ENCODE assay signal across 9 cellular contexts in the genomic region with DNA sequence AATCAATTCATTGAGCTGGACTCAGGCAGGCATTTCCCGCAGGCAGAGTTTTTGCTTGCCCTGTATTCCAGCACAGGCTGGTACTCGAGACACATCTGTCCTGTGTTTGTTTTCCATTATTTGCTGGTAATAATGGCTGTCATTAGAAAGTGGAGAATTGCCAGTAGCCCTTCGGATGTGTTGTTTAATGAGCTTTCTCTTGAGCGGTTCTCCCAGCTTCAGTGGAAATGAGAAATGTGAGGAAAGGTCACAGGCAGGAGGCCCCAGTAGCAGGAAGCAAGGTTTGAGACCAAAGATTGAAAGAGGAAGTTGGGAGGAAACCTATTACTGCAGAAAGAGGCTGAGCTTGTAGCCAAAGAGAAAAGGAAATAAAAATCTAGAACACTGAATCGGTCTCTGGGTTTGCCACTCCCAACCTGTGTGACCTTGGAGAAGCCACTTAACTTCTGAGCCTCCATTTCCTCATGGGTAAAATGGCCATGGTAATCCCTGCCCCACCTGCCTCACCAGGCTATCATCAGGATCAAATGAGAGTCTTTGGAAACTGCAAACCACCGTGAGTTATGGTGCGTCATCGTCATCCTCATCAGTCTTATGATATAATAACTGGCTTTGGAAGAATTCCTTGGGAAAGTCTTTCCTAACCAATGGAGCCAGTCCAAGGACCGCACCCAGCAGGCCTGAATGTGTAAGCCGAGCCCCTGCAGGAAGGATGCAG.
DNase-seq lines count a peak whose midpoint lies in the region; ATAC-seq and TF ChIP-seq lines count a peak whose summit lies in the region.
"Had no signal": no experiment of that assay in that cellular context is flagged by ENCODE, and none has a peak within 500 bp of the region (broad histone marks: within the 10 kb centered on the region; RNA-seq: fewer than 3 reads in every experiment).

No MANE protein-coding gene starts in this region.

- DNase-seq in activated CD4-positive, alpha-beta T cell treated with anti-CD3 and anti-CD28 coated beads, Interleukin-2, amount 10 ng/mL, durations not matched to agents 7 days and 5 days = no peak
- DNase-seq in activated CD4-positive, alpha-beta T cell treated with anti-CD3 and anti-CD28 coated beads for 1 hour = no peak
- peak; percentile 89 for DNase-seq in NCI-H774 (lab: John Stamatoyannopoulos, UW)
- DNase-seq in brain microvascular endothelial cell = peak; percentile 65
- peak in 1 of 2 donors; percentile 25 for DNase-seq in memory B cell (ENCODE audit: low spot score in 2 of 2)
- no peak for DNase-seq in mucosa of gallbladder (ENCODE audit: low spot score)
- DNase-seq: DND-41 had no signal

- H3K36me3 Mint-ChIP-seq in activated CD4-positive, alpha-beta T cell treated with anti-CD3 and anti-CD28 coated beads, Interleukin-2, amount 10 ng/mL, durations not matched to agents 7 days and 5 days (ENCODE audit: low read depth) = peaks cover 82% of the 10 kb centered on the region
- peaks cover 6% of the 10 kb centered on the region for H3K36me3 Mint-ChIP-seq in memory B cell

- ATAC-seq in memory B cell (ENCODE audit: low read depth) (peak; percentile 37), HG03045 (IDR thresholded peaks at IDR 0.05; ENCODE audit: unreplicated experiment) (no peak), GM21786 (IDR thresholded peaks at IDR 0.05; ENCODE audit: unreplicated experiment) (no peak)

- peaks cover 3% of the 10 kb centered on the region for H3K9me3 Mint-ChIP-seq in activated CD4-positive, alpha-beta T cell treated with anti-CD3 and anti-CD28 coated beads, Interleukin-2, amount 10 ng/mL, durations not matched to agents 7 days and 5 days
- H3K9me3 Mint-ChIP-seq in memory B cell = no peaks in the 10 kb centered on the region

- no peak for TF ChIP-seq CTCF in brain microvascular endothelial cell (IDR thresholded peaks at IDR 0.05; ENCODE audit: low read depth, low read length, missing control alignments)

- H3K4me3 ChIP-seq in brain microvascular endothelial cell (ENCODE audit: low read depth, low read length) = no peak overlapping the region

- POLR2A ChIA-PET in activated CD4-positive, alpha-beta T cell treated with anti-CD3 and anti-CD28 coated beads, Interleukin-2, amount 10 ng/mL, durations not matched to agents 7 days and 5 days (lab: Charles Lee) = no interaction called here

- H3K27me3 Mint-ChIP-seq in activated CD4-positive, alpha-beta T cell treated with anti-CD3 and anti-CD28 coated beads, Interleukin-2, amount 10 ng/mL, durations not matched to agents 7 days and 5 days = no peaks in the 10 kb centered on the region
- H3K27me3 Mint-ChIP-seq in memory B cell = no peaks in the 10 kb centered on the region

- in situ Hi-C loops in brain microvascular endothelial cell (cut with HindIII; ENCODE audit: low pct_ligation_motif_present, low sequenced_read_pairs) = no loop called here

- peak overlapping the region; percentile 89 for H3K27ac Mint-ChIP-seq in activated CD4-positive, alpha-beta T cell treated with anti-CD3 and anti-CD28 coated beads, Interleukin-2, amount 10 ng/mL, durations not matched to agents 7 days and 5 days
- peak overlapping the region; percentile 67 for H3K27ac Mint-ChIP-seq in memory B cell

- CTCF ChIA-PET in activated CD4-positive, alpha-beta T cell treated with anti-CD3 and anti-CD28 coated beads, Interleukin-2, amount 10 ng/mL, durations not matched to agents 7 days and 5 days (lab: Charles Lee) = interaction anchor here (0.8 to 1.8 kb wide), 6 partner anchors 10 to 115 kb away, joined by 3 to 7 read pairs (median 3); no protein-coding TSS in a partner anchor

- peaks cover 6% of the 10 kb centered on the region for H3K36me3 ChIP-seq in brain microvascular endothelial cell (replicated peaks)

- no peaks in the 10 kb centered on the region for H3K27me3 ChIP-seq in brain microvascular endothelial cell (replicated peaks)

- H3K4me1 Mint-ChIP-seq in activated CD4-positive, alpha-beta T cell treated with anti-CD3 and anti-CD28 coated beads, Interleukin-2, amount 10 ng/mL, durations not matched to agents 7 days and 5 days = peaks cover 79% of the 10 kb centered on the region
- H3K4me1 Mint-ChIP-seq in memory B cell = peaks cover 38% of the 10 kb centered on the region

- H3K4me3 Mint-ChIP-seq in activated CD4-positive, alpha-beta T cell treated with anti-CD3 and anti-CD28 coated beads, Interleukin-2, amount 10 ng/mL, durations not matched to agents 7 days and 5 days = peak overlapping the region; percentile 57
- peak overlapping the region; percentile 70 for H3K4me3 Mint-ChIP-seq in memory B cell

- peak overlapping the region; percentile 12 for H3K27ac ChIP-seq in brain microvascular endothelial cell

Comparison
In these comparisons a context has a peak if more than half of its experiments do, and no peak if none do; other contexts are left out.
1. DNase-seq: peak in NCI-H774 (single experiment) and brain microvascular endothelial cell (single experiment); none in activated CD4-positive, alpha-beta T cell treated with anti-CD3 and anti-CD28 coated beads, Interleukin-2, amount 10 ng/mL, durations not matched to agents 7 days and 5 days (single experiment), activated CD4-positive, alpha-beta T cell treated with anti-CD3 and anti-CD28 coated beads for 1 hour (single experiment) and mucosa of gallbladder (single experiment).